15 cellular contexts compared by ENCODE assay signal in genomic region chr22:39450258-39450955, GRCh38. TPM values are rescaled to one million over a fixed set of nuclear protein-coding genes. Genes with fewer than 3 reads are reported as not detected.
"Had no signal": no experiment of that assay in that cellular context is flagged by ENCODE, and none has a peak within 500 bp of the region (broad histone marks: within the 10 kb centered on the region; RNA-seq: fewer than 3 reads in every experiment).

No MANE protein-coding gene starts in this region.

- H3K27ac ChIP-seq: epithelial cell of prostate, gastrocnemius medialis, right atrium auricular region had no signal

- FAIRE-seq: keratinocyte, small intestine had no signal

- H3K4me1 ChIP-seq: gastrocnemius medialis, right atrium auricular region had no signal

- H3K27me3 ChIP-seq: gastrocnemius medialis, right atrium auricular region, tibial nerve had no signal

- H3K4me3 Mint-ChIP-seq: dendritic cell treated with granulocyte-macrophage colony-stimulating factor and Interleukin-4, amounts not matched to agents 40 ng/mL and 50 ng/mL, for 4 days; effector memory CD8-positive, alpha-beta T cell had no signal

- H3K9me3 Mint-ChIP-seq: dendritic cell treated with granulocyte-macrophage colony-stimulating factor and Interleukin-4, amounts not matched to agents 40 ng/mL and 50 ng/mL, for 4 days; effector memory CD8-positive, alpha-beta T cell; T-cell had no signal

- ATAC-seq: effector memory CD8-positive, alpha-beta T cell; gastrocnemius medialis; left ventricle myocardium superior; T-cell had no signal

- H3K36me3 Mint-ChIP-seq: T-cell had no signal

- H3K4me3 ChIP-seq: gastrocnemius medialis, right atrium auricular region, tibial nerve had no signal

- DNase-seq: activated CD8-positive, alpha-beta memory T cell treated with anti-CD3 and anti-CD28 coated beads for 24 hours; activated naive CD4-positive, alpha-beta T cell treated with Interleukin-2 at 50 U/mL for 16 hours; effector memory CD8-positive, alpha-beta T cell; gastrocnemius medialis; left ventricle myocardium superior; midbrain; nucleus accumbens; small intestine; T-cell; T1000 had no signal

- H3K36me3 ChIP-seq: gastrocnemius medialis, right atrium auricular region, tibial nerve had no signal

- H3K27ac Mint-ChIP-seq: dendritic cell treated with granulocyte-macrophage colony-stimulating factor and Interleukin-4, amounts not matched to agents 40 ng/mL and 50 ng/mL, for 4 days had no signal

- H3K9me3 ChIP-seq: gastrocnemius medialis, right atrium auricular region, tibial nerve had no signal

RNA-seq across cellular contexts. Expression of gene MGAT3, which starts 6.4 kb away (rescaled TPM):
- polyA plus RNA-seq: keratinocyte had no signal
